Comparison of ENCODE assay signal across 8 cellular contexts in genomic region chr11:101916422-101916821, GRCh38. TPM values are rescaled to one million over a fixed set of nuclear protein-coding genes. Genes with fewer than 3 reads are reported as not detected.
DNase-seq lines count a peak whose midpoint lies in the region; ATAC-seq and TF ChIP-seq lines count a peak whose summit lies in the region.

Gene ANGPTL5 (minus strand): TSS chr11:101916522. CDS start chr11:101907909, 8,613 bp downstream.

- H3K36me3 ChIP-seq in right lobe of liver (no peaks in the 10 kb centered on the region), thoracic aorta (no peaks in the 10 kb centered on the region)

- intact Hi-C loops in activated CD4-positive, alpha-beta T cell treated with anti-CD3 and anti-CD28 coated beads for 36 hours (cut with DNase I, micrococcal nuclease) = loop anchor here (5.0 to 10.0 kb wide), 2 partner anchors 88 to 91 kb away; no protein-coding TSS in a partner anchor
- intact Hi-C loops in right lobe of liver (cut with DNase I) = no loop called here

- peaks cover 0 to 4% (median 0%) of the 10 kb centered on the region in 4 donors for H3K4me1 ChIP-seq in right lobe of liver
- peaks cover 3 to 31% of the 10 kb centered on the region in 2 donors for H3K4me1 ChIP-seq in thoracic aorta (ENCODE audit: control insufficient read depth in 1 of 2, low read depth in 2 of 2)

- peak within 1 kb of the TSS; percentile 86 for H3K27ac Mint-ChIP-seq in activated CD4-positive, alpha-beta T cell treated with anti-CD3 and anti-CD28 coated beads for 36 hours

- peak within 1 kb of the TSS; percentile 86 for H3K4me3 Mint-ChIP-seq in activated CD4-positive, alpha-beta T cell treated with anti-CD3 and anti-CD28 coated beads for 36 hours

- H3K27me3 Mint-ChIP-seq in activated CD4-positive, alpha-beta T cell treated with anti-CD3 and anti-CD28 coated beads for 36 hours = no peaks in the 10 kb centered on the region

- DNase-seq in activated CD4-positive, alpha-beta T cell treated with anti-CD3 and anti-CD28 coated beads for 36 hours = no peak
- DNase-seq in activated CD4-positive, alpha-beta T cell treated with anti-CD3 and anti-CD28 coated beads for 4 hours = no peak
- DNase-seq in astrocyte of the cerebellum (ENCODE audit: low read depth) (no peak), right lobe of liver (no peak), thoracic aorta (ENCODE audit: low spot score) (no peak), G401 (ENCODE audit: low spot score) (no peak), GM13977 (ENCODE audit: low spot score) (no peak), NCI-H128 (lab: John Stamatoyannopoulos, UW; ENCODE audit: unreplicated experiment) (no peak)

- TF ChIP-seq CTCF in astrocyte of the cerebellum (IDR thresholded peaks at IDR 0.05; ENCODE audit: low read depth, low read length, missing control alignments) = no peak
- no peak for TF ChIP-seq CTCF in right lobe of liver (IDR thresholded peaks at IDR 0.05)
- no peak for TF ChIP-seq CTCF in thoracic aorta (IDR thresholded peaks at IDR 0.05)
- no peak for TF ChIP-seq CTCF in GM13977 (IDR thresholded peaks at IDR 0.05; ENCODE audit: extremely low read depth, insufficient read depth, missing control alignments)

- H3K4me3 ChIP-seq in astrocyte of the cerebellum (ENCODE audit: low read depth, low read length) (peak within 1 kb of the TSS; percentile 60), right lobe of liver (peak within 1 kb of the TSS; percentile 70 to 80 (median 78)), thoracic aorta (peak within 1 kb of the TSS; percentile 81)

- peak within 1 kb of the TSS; percentile 11 to 15 (median 13) for H3K27ac ChIP-seq in right lobe of liver
- peak within 1 kb of the TSS; percentile 89 to 93 for H3K27ac ChIP-seq in thoracic aorta

- in situ Hi-C loops in astrocyte of the cerebellum (cut with HindIII; ENCODE audit: low sequenced_read_pairs) = no loop called here
- in situ Hi-C loops in G401 (cut with HindIII; ENCODE audit: low sequenced_read_pairs) = no loop called here
- in situ Hi-C loops in GM13977 (cut with MboI; ENCODE audit: low pct_unique_long_range_greater_than_20kb, low sequenced_read_pairs, unreplicated experiment) = no loop called here

- no peaks in the 10 kb centered on the region for H3K9me3 ChIP-seq in right lobe of liver
- H3K9me3 ChIP-seq in thoracic aorta = no peaks in the 10 kb centered on the region

- no peaks in the 10 kb centered on the region for H3K9me3 Mint-ChIP-seq in activated CD4-positive, alpha-beta T cell treated with anti-CD3 and anti-CD28 coated beads for 36 hours (ENCODE audit: low read depth)

- POLR2A ChIA-PET in activated CD4-positive, alpha-beta T cell treated with anti-CD3 and anti-CD28 coated beads for 36 hours (lab: Charles Lee) = no interaction called here

- 76% methylated on average over 2 of the region's 2 CpGs for WGBS in right lobe of liver (ENCODE audit: insufficient coverage, low coverage, low lambda C conversion rate, missing lambda C conversion rate)

- CTCF ChIA-PET in activated CD4-positive, alpha-beta T cell treated with anti-CD3 and anti-CD28 coated beads for 36 hours (lab: Charles Lee) = interaction anchor here (1.0 kb wide), 2 partner anchors 12 to 91 kb away, joined by 3 to 4 read pairs; no protein-coding TSS in a partner anchor

- TF ChIP-seq POLR2A in right lobe of liver (IDR thresholded peaks at IDR 0.05) = no peak

- no peaks in the 10 kb centered on the region for H3K27me3 ChIP-seq in right lobe of liver
- no peaks in the 10 kb centered on the region for H3K27me3 ChIP-seq in thoracic aorta (replicated peaks; ENCODE audit: insufficient read depth)

- no peaks in the 10 kb centered on the region for H3K36me3 Mint-ChIP-seq in activated CD4-positive, alpha-beta T cell treated with anti-CD3 and anti-CD28 coated beads for 36 hours (ENCODE audit: low read depth)

- H3K4me1 Mint-ChIP-seq in activated CD4-positive, alpha-beta T cell treated with anti-CD3 and anti-CD28 coated beads for 36 hours = peaks cover 16% of the 10 kb centered on the region

- no peak for ATAC-seq in activated CD4-positive, alpha-beta T cell treated with anti-CD3 and anti-CD28 coated beads for 36 hours
- ATAC-seq in right lobe of liver = no peak
- ATAC-seq in thoracic aorta (ENCODE audit: insufficient number of reproducible peaks, low FRiP score, low read depth) = no peak

RNA-seq across cellular contexts. Expression of gene ANGPTL5, which starts in this region (rescaled TPM):
- not detected for total RNA-seq in activated CD4-positive, alpha-beta T cell treated with anti-CD3 and anti-CD28 coated beads for 36 hours
- total RNA-seq in right lobe of liver (not detected), thoracic aorta (1 to 10 TPM in 1 of 2 donors, under 1 TPM in 1; 0.42 to 2.0 TPM)
- total RNA-seq in G401 (2014; rRNA removed; shearing (Covaris generic)) = not detected in 2 replicates

Comparison
In these comparisons a context has a peak if more than half of its experiments do, and no peak if none do; other contexts are left out.
1. intact Hi-C loops: an anchor here in activated CD4-positive, alpha-beta T cell treated with anti-CD3 and anti-CD28 coated beads for 36 hours (5.0 to 10.0 kb wide); none called in right lobe of liver.